In genomic region chr3:142175478-142175877, GRCh38 we compare ENCODE assay signal across 16 cellular contexts. TPM values are rescaled to one million over a fixed set of nuclear protein-coding genes. Genes with fewer than 3 reads are reported as not detected.
DNase-seq lines count a peak whose midpoint lies in the region; ATAC-seq and TF ChIP-seq lines count a peak whose summit lies in the region.
"Had no signal": no experiment of that assay in that cellular context is flagged by ENCODE, and none has a peak within 500 bp of the region (broad histone marks: within the 10 kb centered on the region; RNA-seq: fewer than 3 reads in every experiment).

No MANE protein-coding gene starts in this region.

- no peak for DNase-seq in MCF 10A (ENCODE audit: unreplicated experiment)
- DNase-seq in breast epithelium (ENCODE audit: low spot score in 2 of 2) = no peak
- no peak for DNase-seq in immature natural killer cell
- no peak for DNase-seq in natural killer cell
- no peak for DNase-seq in NCI-H524 treated with DMSO at 0.1 percent for 48 hours (lab: John Stamatoyannopoulos, UW)
- DNase-seq in HEK293T (ENCODE audit: extremely low spot score) = no peak
- DNase-seq in NCI-H1694 treated with DMSO at 0.1 percent for 48 hours (lab: John Stamatoyannopoulos, UW) = no peak
- DNase-seq: AML-193; CD8-positive, alpha-beta memory T cell; DMS53; GF-D8; IMR-90 had no signal

- CTCF ChIA-PET in MCF 10A (lab: Yijun Ruan, JAX) = no interaction called here
- CTCF ChIA-PET in HEK293T (lab: Yijun Ruan, JAX) = no interaction called here

- no peaks in the 10 kb centered on the region for H3K27me3 Mint-ChIP-seq in MCF 10A (ENCODE audit: insufficient read depth, unreplicated experiment)
- H3K27me3 Mint-ChIP-seq in immature natural killer cell (ENCODE audit: low read depth in 3 of 3) = peaks cover 0 to 5% (median 0%) of the 10 kb centered on the region in 3 donors
- H3K27me3 Mint-ChIP-seq in natural killer cell (ENCODE audit: low read depth in 2 of 2) = no peaks in the 10 kb centered on the region
- H3K27me3 Mint-ChIP-seq: CD8-positive, alpha-beta memory T cell had no signal

- H3K36me3 ChIP-seq in breast epithelium = peaks cover 5% of the 10 kb centered on the region

- no peaks in the 10 kb centered on the region for H3K9me3 Mint-ChIP-seq in MCF 10A (ENCODE audit: unreplicated experiment)
- no peaks in the 10 kb centered on the region for H3K9me3 Mint-ChIP-seq in immature natural killer cell
- no peaks in the 10 kb centered on the region for H3K9me3 Mint-ChIP-seq in natural killer cell
- H3K9me3 Mint-ChIP-seq: CD8-positive, alpha-beta memory T cell had no signal

- POLR2A ChIA-PET in MCF 10A (lab: Yijun Ruan, JAX) = no interaction called here
- POLR2A ChIA-PET in HEK293T (lab: Yijun Ruan, JAX) = no interaction called here

- H3K27me3 ChIP-seq in breast epithelium = no peaks in the 10 kb centered on the region
- H3K27me3 ChIP-seq: BLaER1 had no signal

- H3K4me3 Mint-ChIP-seq in MCF 10A (ENCODE audit: unreplicated experiment) (no peak overlapping the region), immature natural killer cell (no peak overlapping the region), natural killer cell (no peak overlapping the region)
- H3K4me3 Mint-ChIP-seq: CD8-positive, alpha-beta memory T cell had no signal

- BruUV-seq in MCF 10A (replicated peaks; lab: Mats Ljungman, UMichigan) = no TSS peak

- H3K9me3 ChIP-seq in breast epithelium = no peaks in the 10 kb centered on the region
- H3K9me3 ChIP-seq: BLaER1, HAP-1 had no signal

- intact Hi-C loops in MCF 10A (cut with micrococcal nuclease) = no loop called here
- intact Hi-C loops in breast epithelium (cut with DNase I; ENCODE audit: low total_unique reads) = no loop called here
- intact Hi-C loops in natural killer cell (cut with micrococcal nuclease) = no loop called here

- TF ChIP-seq POLR2A in breast epithelium (IDR thresholded peaks at IDR 0.05) = no peak

- H3K4me3 ChIP-seq in breast epithelium = no peak overlapping the region
- H3K4me3 ChIP-seq: BLaER1, HAP-1 had no signal

- H3K36me3 Mint-ChIP-seq in MCF 10A (ENCODE audit: insufficient read depth, unreplicated experiment) = peaks cover 72% of the 10 kb centered on the region
- H3K36me3 Mint-ChIP-seq in immature natural killer cell = peaks cover 17 to 48% (median 22%) of the 10 kb centered on the region in 3 donors
- peaks cover 10% of the 10 kb centered on the region for H3K36me3 Mint-ChIP-seq in natural killer cell

- H3K27ac Mint-ChIP-seq in MCF 10A (ENCODE audit: low read depth, unreplicated experiment) (peak overlapping the region; percentile 29), immature natural killer cell (peak overlapping the region; percentile 14 to 86 (median 70)), natural killer cell (peak overlapping the region; percentile 70 to 72)

- no peak overlapping the region for H3K27ac ChIP-seq in breast epithelium
- H3K27ac ChIP-seq: 22Rv1, BLaER1 had no signal

- ATAC-seq in natural killer cell (no peak), HG02759 (IDR thresholded peaks at IDR 0.05; ENCODE audit: unreplicated experiment) (no peak)

- H3K4me1 ChIP-seq in breast epithelium = no peaks in the 10 kb centered on the region
- H3K4me1 ChIP-seq: BLaER1, HAP-1 had no signal

- TF ChIP-seq CTCF in MCF 10A (IDR thresholded peaks at IDR 0.05; ENCODE audit: unreplicated experiment) = no peak
- no peak for TF ChIP-seq CTCF in breast epithelium (IDR thresholded peaks at IDR 0.05)
- TF ChIP-seq CTCF in natural killer cell (IDR thresholded peaks at IDR 0.05) = no peak

- H3K4me1 Mint-ChIP-seq in MCF 10A (ENCODE audit: insufficient read depth, unreplicated experiment) (no peaks in the 10 kb centered on the region), immature natural killer cell (peaks cover 13 to 21% of the 10 kb centered on the region in 2 donors), natural killer cell (peaks cover 14 to 15% of the 10 kb centered on the region in 2 donors)
- H3K4me1 Mint-ChIP-seq: CD8-positive, alpha-beta memory T cell had no signal

TF ChIP-seq in HEK293T, 16 proteins besides CTCF, POLR2A, EP300 and RAD21:
- TF ChIP-seq SP1 (IDR thresholded peaks at IDR 0.05) (no peak), NFRKB (IDR thresholded peaks at IDR 0.05) (no peak), ZNF384 (IDR thresholded peaks at IDR 0.05) (no peak), FOXK2 (IDR thresholded peaks at IDR 0.05) (no peak), TARDBP (IDR thresholded peaks at IDR 0.05) (no peak), L3MBTL2 (conservative IDR thresholded peaks at IDR 0.05) (no peak), ARNT (IDR thresholded peaks at IDR 0.05) (no peak), PKNOX1 (IDR thresholded peaks at IDR 0.05) (no peak), CTBP1 (IDR thresholded peaks at IDR 0.05; ENCODE audit: borderline replicate concordance) (no peak), SUZ12 (IDR thresholded peaks at IDR 0.05) (no peak)
TF ChIP-seq in HEK293T: peak in this region for 0.

RNA-seq across cellular contexts. Expression of gene TFDP2, which starts 26.1 kb away (rescaled TPM):
- total RNA-seq in MCF 10A (2022) (38.4 and 43.2 TPM in 2 replicates), breast epithelium (10 to 100 TPM; 55.9 to 93.5 (median 59.3) TPM), natural killer cell (100 to 1,000 TPM; 134 to 154 (median 142) TPM)
- polyA plus RNA-seq in immature natural killer cell = 100 to 1,000 TPM in 1 of 3 donors, 10 to 100 TPM in 2; 53.5 to 142 (median 96.2) TPM

RNA-seq across cellular contexts. Expression of gene GK5, which starts 49.9 kb away (rescaled TPM):
- total RNA-seq in MCF 10A (2022) (25.4 and 31.6 TPM in 2 replicates), breast epithelium (10 to 100 TPM; 18.7 to 56.3 (median 30.2) TPM), natural killer cell (100 to 1,000 TPM; 125 to 161 (median 145) TPM)
- 10 to 100 TPM; 14.1 to 32.9 (median 24.2) TPM for polyA plus RNA-seq in immature natural killer cell
